ENCODE assay signal across 8 cellular contexts in the genomic region with DNA sequence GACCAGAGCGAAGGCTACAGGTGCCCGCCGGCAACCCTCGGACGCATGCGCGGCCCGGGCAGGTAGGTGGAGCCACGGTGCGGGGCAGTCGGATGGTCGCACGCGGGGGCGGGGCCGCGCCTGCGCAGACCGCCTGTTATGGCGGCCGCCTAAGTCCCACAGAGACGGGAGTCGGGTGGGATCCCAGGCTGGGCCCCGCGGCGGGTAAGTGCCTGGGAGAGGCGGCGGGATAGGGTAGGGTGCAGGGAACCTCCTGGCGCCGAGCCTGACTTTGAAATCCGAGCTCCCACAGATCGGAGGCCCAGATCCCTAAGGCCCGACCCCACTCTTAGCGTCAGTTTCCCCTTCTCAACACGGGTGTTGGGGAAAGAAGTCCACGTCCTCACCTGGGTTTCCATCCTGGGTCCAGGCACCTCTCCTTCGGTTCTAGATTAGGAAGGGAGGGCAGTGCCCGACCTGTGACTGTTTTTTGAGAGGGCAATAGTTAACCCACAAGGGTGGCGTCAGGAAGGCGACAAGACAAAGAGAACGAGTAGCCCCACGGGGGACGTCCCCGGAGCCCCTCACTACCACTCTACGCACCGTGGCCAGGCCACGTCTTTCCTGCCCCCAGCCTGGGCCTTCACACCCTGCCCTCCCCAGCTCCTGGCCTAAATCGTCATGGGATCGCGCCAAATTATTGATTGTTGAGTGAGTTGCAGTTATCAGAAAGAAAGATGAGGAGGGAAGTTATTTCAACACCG. TPM values are rescaled to one million over a fixed set of nuclear protein-coding genes. Genes with fewer than 3 reads are reported as not detected.
DNase-seq lines count a peak whose midpoint lies in the region; ATAC-seq and TF ChIP-seq lines count a peak whose summit lies in the region.

A gene with protein sequence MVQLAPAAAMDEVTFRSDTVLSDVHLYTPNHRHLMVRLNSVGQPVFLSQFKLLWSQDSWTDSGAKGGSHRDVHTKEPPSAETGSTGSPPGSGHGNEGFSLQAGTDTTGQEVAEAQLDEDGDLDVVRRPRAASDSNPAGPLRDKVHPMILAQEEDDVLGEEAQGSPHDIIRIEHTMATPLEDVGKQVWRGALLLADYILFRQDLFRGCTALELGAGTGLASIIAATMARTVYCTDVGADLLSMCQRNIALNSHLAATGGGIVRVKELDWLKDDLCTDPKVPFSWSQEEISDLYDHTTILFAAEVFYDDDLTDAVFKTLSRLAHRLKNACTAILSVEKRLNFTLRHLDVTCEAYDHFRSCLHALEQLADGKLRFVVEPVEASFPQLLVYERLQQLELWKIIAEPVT (plus strand): TSS at position 127 of the 743 bp plus-strand sequence. CDS start 3,968 bp downstream, outside the sequence.

- ATAC-seq in GM18498 (IDR thresholded peaks at IDR 0.05; ENCODE audit: unreplicated experiment) (peak; percentile 94), HG02884 (IDR thresholded peaks at IDR 0.05; ENCODE audit: unreplicated experiment) (peak; percentile 86), psoas muscle (peak; percentile 96 to 98 (median 97))

- H3K27ac ChIP-seq in angular gyrus (ENCODE audit: low read depth, low read length), result peak within 1 kb of the TSS; percentile 77
- peak within 1 kb of the TSS; percentile 67 to 89 for H3K27ac ChIP-seq in right atrium auricular region
- peak within 1 kb of the TSS; percentile 94 for H3K27ac ChIP-seq in psoas muscle

- H3K36me3 ChIP-seq in right atrium auricular region (peaks cover 15% of the 10 kb centered on the region), psoas muscle (ENCODE audit: insufficient read depth in 1 of 2, low read depth in 1 of 2) (peaks cover 2 to 15% of the 10 kb centered on the region in 2 donors)

- TF ChIP-seq CTCF in right atrium auricular region (IDR thresholded peaks at IDR 0.05) (no peak), psoas muscle (IDR thresholded peaks at IDR 0.05) (no peak)

- H3K4me1 ChIP-seq in right atrium auricular region, result peaks cover 0 to 11% of the 10 kb centered on the region in 2 donors
- peaks cover 18% of the 10 kb centered on the region for H3K4me1 ChIP-seq in psoas muscle

- H3K9me3 ChIP-seq in right atrium auricular region (no peaks in the 10 kb centered on the region), psoas muscle (no peaks in the 10 kb centered on the region)

- no peaks in the 10 kb centered on the region for H3K27me3 ChIP-seq in right atrium auricular region
- H3K27me3 ChIP-seq in psoas muscle (ENCODE audit: insufficient read depth in 3 of 3, low read length in 2 of 3), result no peaks in the 10 kb centered on the region

- intact Hi-C loops in T-helper 2 cell treated with Interferon-gamma antibody and Interleukin-4, amounts not matched to agents 100 ng/mL and 5 ng/mL, for 36 hours (cut with micrococcal nuclease), result loop anchor here (1.0 to 2.0 kb wide), 3 partner anchors 55 to 248 kb away; partner anchors contain the start of genes CARHSP1, PMM2 and TMEM186
- intact Hi-C loops in psoas muscle (cut with DNase I), result loop anchor here in 1 of 2 donors (1.0 to 2.0 kb wide), 2 partner anchors 55 to 174 kb away; no protein-coding TSS in a partner anchor

- H3K4me3 ChIP-seq in right atrium auricular region (peak within 1 kb of the TSS; percentile 77 to 97), psoas muscle (peak within 1 kb of the TSS; percentile 85)

- peak; percentile 63 for DNase-seq in NCI-H1694 treated with DMSO at 0.1 percent for 48 hours (lab: John Stamatoyannopoulos, UW)
- peak; percentile 83 for DNase-seq in right atrium auricular region (ENCODE audit: low spot score)
- peak; percentile 92 to 96 for DNase-seq in psoas muscle
- DNase-seq in ureter (ENCODE audit: low spot score), result peak; percentile 89

- WGBS in psoas muscle, 3 donors, result 0% methylated on average over 46 to 51 of the region's 51 CpGs

RNA-seq across cellular contexts. Expression of the gene that starts here (rescaled TPM):
- 26.9 and 36.1 TPM in 2 replicates for total RNA-seq in T-helper 2 cell treated with Interferon-gamma antibody and Interleukin-4, amounts not matched to agents 100 ng/mL and 5 ng/mL, for 36 hours
- total RNA-seq in right atrium auricular region (10 to 100 TPM in 1 of 2 donors, 1 to 10 TPM in 1; 10.0 to 24.3 TPM), psoas muscle (10 to 100 TPM; 66.4 to 85.9 (median 74.8) TPM), ureter (35.7 TPM)
- 10 to 100 TPM; 46.7 to 75.6 (median 69.9) TPM for polyA plus RNA-seq in psoas muscle

Comparison
In these comparisons a context has a peak if more than half of its experiments do, and no peak if none do; other contexts are left out.
1. Peak in every context shown above with its lines: DNase-seq, ATAC-seq, H3K4me3 ChIP-seq and H3K27ac ChIP-seq.